In the genomic region with DNA sequence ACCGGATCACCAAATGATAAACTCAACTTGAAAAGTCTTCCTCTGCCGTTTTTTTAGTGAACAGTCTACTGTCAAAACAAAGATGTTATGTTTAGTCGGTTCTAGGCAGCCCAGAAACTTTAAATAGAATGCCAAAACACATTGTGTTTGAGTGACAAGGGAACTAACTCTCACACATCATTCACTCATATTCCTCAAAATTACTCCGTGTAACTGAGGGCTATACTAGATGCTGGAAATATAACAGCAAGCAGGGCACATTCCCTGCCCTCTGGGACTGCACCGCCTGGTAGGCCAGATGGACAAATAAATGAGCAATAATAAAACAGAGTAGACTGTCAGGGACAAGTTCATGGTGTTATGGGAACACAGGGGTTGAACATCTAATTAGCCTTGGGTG, we compare ENCODE assay signal across 26 cellular contexts.
DNase-seq lines count a peak whose midpoint lies in the region; ATAC-seq and TF ChIP-seq lines count a peak whose summit lies in the region.
"Had no signal": no experiment of that assay in that cellular context is flagged by ENCODE, and none has a peak within 500 bp of the region (broad histone marks: within the 10 kb centered on the region; RNA-seq: fewer than 3 reads in every experiment).

No MANE protein-coding gene starts in this region.

- no peak overlapping the region for H3K9ac ChIP-seq in SK-N-MC (ENCODE audit: insufficient read length)

- H3K36me3 ChIP-seq in heart left ventricle (no peaks in the 10 kb centered on the region), right atrium auricular region (no peaks in the 10 kb centered on the region), SK-N-MC (ENCODE audit: insufficient read depth, low read length) (no peaks in the 10 kb centered on the region), thyroid gland (no peaks in the 10 kb centered on the region)
- H3K36me3 ChIP-seq: left lung, WERI-Rb-1 had no signal

- 27 to 44% (median 27%) methylated on average over 5 of the region's 5 CpGs for WGBS in heart left ventricle, 4 donors
- 25 to 35% methylated on average over 5 of the region's 5 CpGs for WGBS in thyroid gland, 2 donors

- H3K4me3 Mint-ChIP-seq in mesothelial cell of epicardium: no peak overlapping the region
- H3K4me3 Mint-ChIP-seq: CD4-positive, CD25-positive, alpha-beta regulatory T cell; naive thymus-derived CD8-positive, alpha-beta T cell had no signal

- no peaks in the 10 kb centered on the region for H3K27me3 Mint-ChIP-seq in mesothelial cell of epicardium (ENCODE audit: low read depth)
- H3K27me3 Mint-ChIP-seq: CD4-positive, CD25-positive, alpha-beta regulatory T cell had no signal

- H3K4me3 ChIP-seq in heart left ventricle: no peak overlapping the region
- H3K4me3 ChIP-seq in right atrium auricular region: no peak overlapping the region
- no peak overlapping the region for H3K4me3 ChIP-seq in SK-N-MC
- H3K4me3 ChIP-seq in thyroid gland (replicated peaks in 1 of 3): no peak overlapping the region
- H3K4me3 ChIP-seq: K562, left lung had no signal

- no peaks in the 10 kb centered on the region for H3K36me3 Mint-ChIP-seq in mesothelial cell of epicardium
- H3K36me3 Mint-ChIP-seq: activated naive CD4-positive, alpha-beta T cell treated with anti-CD3 and anti-CD28 coated beads, Interleukin-2, amount 50 U/mL, for 72 hours; CD4-positive, CD25-positive, alpha-beta regulatory T cell; naive thymus-derived CD8-positive, alpha-beta T cell had no signal

- no peaks in the 10 kb centered on the region for H3K9me3 Mint-ChIP-seq in mesothelial cell of epicardium

- TF ChIP-seq CTCF in heart left ventricle (IDR thresholded peaks at IDR 0.05) (no peak), right atrium auricular region (IDR thresholded peaks at IDR 0.05) (no peak), mesothelial cell of epicardium (IDR thresholded peaks at IDR 0.05; ENCODE audit: unreplicated experiment) (no peak), thyroid gland (IDR thresholded peaks at IDR 0.05) (no peak)

- no peak for DNase-seq in heart left ventricle
- no peak for DNase-seq in right atrium auricular region (ENCODE audit: low spot score)
- no peak for DNase-seq in SK-N-MC (ENCODE audit: low read depth, low spot score)
- no peak for DNase-seq in mesothelial cell of epicardium (ENCODE audit: low spot score in 2 of 2, unreplicated experiment in 2 of 2)
- peak in 1 of 2 donors; percentile 9 for DNase-seq in thyroid gland
- DNase-seq in activated CD8-positive, alpha-beta memory T cell treated with anti-CD3 and anti-CD28 coated beads for 24 hours: no peak
- DNase-seq in SKM-1 treated with dmso at 0.1 percent for 144 hours (lab: John Stamatoyannopoulos, UW; ENCODE audit: unreplicated experiment): no peak
- DNase-seq in NCI-H345 (lab: John Stamatoyannopoulos, UW): no peak
- DNase-seq: activated CD4-positive, alpha-beta T cell treated with anti-CD3 and anti-CD28 coated beads for 48 hours; anterior cingulate cortex; CD4-positive, CD25-positive, alpha-beta regulatory T cell; cortex of kidney; effector memory CD4-positive, alpha-beta T cell; erythroblast; GOT3; left lung; midbrain; naive thymus-derived CD8-positive, alpha-beta T cell; NCI-H1105; NCI-H2029; NCI-H2227 treated with DMSO at 0.1 percent for 48 hours; stimulated activated naive CD4-positive, alpha-beta T cell treated with Interleukin-2 at 50 U/mL for 16 hours; T1000; WERI-Rb-1 had no signal

- H3K4me1 ChIP-seq in heart left ventricle (peaks cover 0 to 30% (median 12%) of the 10 kb centered on the region in 12 donors), right atrium auricular region (peaks cover 0 to 11% of the 10 kb centered on the region in 2 donors), thyroid gland (peaks cover 9 to 19% of the 10 kb centered on the region in 2 donors)
- H3K4me1 ChIP-seq: left lung had no signal

- H3K27ac Mint-ChIP-seq in mesothelial cell of epicardium: peak overlapping the region; percentile 19
- H3K27ac Mint-ChIP-seq: activated naive CD4-positive, alpha-beta T cell treated with anti-CD3 and anti-CD28 coated beads, Interleukin-2, amount 50 U/mL, for 72 hours; CD4-positive, CD25-positive, alpha-beta regulatory T cell; naive thymus-derived CD8-positive, alpha-beta T cell had no signal

- intact Hi-C loops in heart left ventricle (cut with DNase I) (loop anchor here in 9 of 10 donors (2.0 to 10.0 kb wide), 11 partner anchors 117 to 410 kb away; partner anchors contain the start of gene MAGI1 (in 6 of the 9)), thyroid gland (cut with DNase I) (no loop called here)

- H3K9me3 ChIP-seq in heart left ventricle (no peaks in the 10 kb centered on the region), right atrium auricular region (no peaks in the 10 kb centered on the region), SK-N-MC (ENCODE audit: low read depth, low read length) (no peaks in the 10 kb centered on the region), thyroid gland (no peaks in the 10 kb centered on the region)
- H3K9me3 ChIP-seq: left lung had no signal

- no peak overlapping the region for H3K27ac ChIP-seq in heart left ventricle
- no peak overlapping the region for H3K27ac ChIP-seq in right atrium auricular region
- 0 out of 2 replicates have a peak overlapping the region, but pooled peaks have one; percentile 31 for H3K27ac ChIP-seq in SK-N-MC
- H3K27ac ChIP-seq in thyroid gland: peak overlapping the region in 2 of 3 donors; percentile 14 to 27
- H3K27ac ChIP-seq: left lung, WERI-Rb-1 had no signal

- H3K27me3 ChIP-seq in heart left ventricle (no peaks in the 10 kb centered on the region), right atrium auricular region (no peaks in the 10 kb centered on the region), thyroid gland (no peaks in the 10 kb centered on the region)
- H3K27me3 ChIP-seq: left lung had no signal

- ATAC-seq in heart left ventricle: peak in 3 of 4 donors; percentile 13 to 39 (median 22)
- ATAC-seq: activated naive CD4-positive, alpha-beta T cell treated with anti-CD3 and anti-CD28 coated beads, Interleukin-2, amount 50 U/mL, for 72 hours; K562; left lung; naive thymus-derived CD8-positive, alpha-beta T cell had no signal

- H3K4me1 Mint-ChIP-seq in mesothelial cell of epicardium: peaks cover 15% of the 10 kb centered on the region
- H3K4me1 Mint-ChIP-seq: CD4-positive, CD25-positive, alpha-beta regulatory T cell; naive thymus-derived CD8-positive, alpha-beta T cell had no signal

- TF ChIP-seq POLR2A in heart left ventricle (IDR thresholded peaks at IDR 0.05) (no peak), thyroid gland (IDR thresholded peaks at IDR 0.05) (no peak)

Comparison
In these comparisons a context has a peak if more than half of its experiments do, and no peak if none do; other contexts are left out.
1. H3K27ac ChIP-seq: peak in SK-N-MC (single experiment) and thyroid gland (2 of 3); none in heart left ventricle (0 of 12) and right atrium auricular region (0 of 2).